9 cellular contexts compared by ENCODE assay signal in the genomic region with DNA sequence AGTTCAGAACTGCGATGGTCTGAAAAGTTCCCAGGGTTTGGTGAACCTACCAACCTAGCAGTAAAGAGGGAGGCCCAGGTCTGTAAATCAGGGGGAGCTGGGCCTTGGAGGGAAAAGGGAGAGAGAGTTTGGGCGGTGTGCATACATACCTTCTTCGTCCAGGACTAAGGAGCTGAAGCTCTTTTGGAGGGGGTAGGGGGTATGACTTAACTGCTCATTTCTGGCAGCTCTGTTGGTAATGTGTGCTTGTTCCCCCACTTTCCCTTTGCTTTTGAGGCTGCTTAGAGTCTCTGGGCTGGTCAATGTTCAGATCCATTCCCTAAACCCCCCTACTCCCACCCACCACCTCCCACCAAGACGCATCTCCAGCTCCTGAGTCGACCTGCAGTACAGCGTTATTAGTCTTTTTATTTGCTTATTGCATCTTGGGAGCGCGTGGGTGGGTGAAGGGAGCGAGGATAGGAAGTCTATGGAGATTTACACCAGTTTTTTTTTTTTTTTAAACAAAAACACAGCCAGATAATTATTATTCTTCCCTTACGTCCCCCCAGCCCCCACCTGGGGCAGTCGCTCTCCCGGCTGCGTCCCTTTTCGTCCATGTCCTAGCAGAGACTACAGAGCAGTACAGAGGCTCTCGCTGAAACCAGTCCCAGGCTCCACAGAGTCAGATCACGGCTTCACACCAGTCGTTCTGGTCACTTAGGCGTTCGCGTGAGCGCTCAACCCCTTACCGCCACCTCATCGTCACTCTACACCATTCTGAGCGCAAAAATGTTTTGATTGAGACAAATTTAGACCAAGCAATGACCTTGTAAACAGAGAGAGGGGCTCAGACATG. TPM values are rescaled to one million over a fixed set of nuclear protein-coding genes. Genes with fewer than 3 reads are reported as not detected.
A peak's percentile ranks its signal among the peaks of the same experiment; 100 is the strongest.
DNase-seq lines count a peak whose midpoint lies in the region; ATAC-seq and TF ChIP-seq lines count a peak whose summit lies in the region.
"Had no signal": no experiment of that assay in that cellular context is flagged by ENCODE, and none has a peak within 500 bp of the region (broad histone marks: within the 10 kb centered on the region; RNA-seq: fewer than 3 reads in every experiment).

No MANE protein-coding gene starts in this region.

- CTCF ChIA-PET in CD8-positive, alpha-beta memory T cell (lab: Charles Lee): interaction anchor here (0.9 to 1.9 kb wide), 5 partner anchors 18 to 67 kb away, joined by 3 to 4 read pairs (median 3); no protein-coding TSS in a partner anchor

- peaks cover 0 to 6% (median 0%) of the 10 kb centered on the region in 5 donors for H3K9me3 Mint-ChIP-seq in CD8-positive, alpha-beta memory T cell
- H3K9me3 Mint-ChIP-seq in natural killer cell treated with Interleukin-12 subunit alpha and Interleukin-12 subunit beta and Interleukin-15 and Interleukin-18, amount 100 ng/mL, for 72 hours: no peaks in the 10 kb centered on the region

- H3K4me3 ChIP-seq in CD8-positive, alpha-beta memory T cell (ENCODE audit: low read length): peak overlapping the region; percentile 44
- H3K4me3 ChIP-seq in SJCRH30: peak overlapping the region; percentile 80

- H3K27ac ChIP-seq in CD8-positive, alpha-beta memory T cell (ENCODE audit: low read depth, low read length): peak overlapping the region; percentile 82
- peak overlapping the region; percentile 86 for H3K27ac ChIP-seq in SJCRH30
- H3K27ac ChIP-seq: neutrophil had no signal

- peaks cover 27% of the 10 kb centered on the region for H3K4me1 ChIP-seq in CD8-positive, alpha-beta memory T cell (ENCODE audit: insufficient read depth, low read length)
- H3K4me1 ChIP-seq in SJCRH30: peaks cover 5% of the 10 kb centered on the region

- no peaks in the 10 kb centered on the region for H3K9me3 ChIP-seq in CD8-positive, alpha-beta memory T cell (ENCODE audit: low read length)
- no peaks in the 10 kb centered on the region for H3K9me3 ChIP-seq in SJCRH30 (replicated peaks)
- H3K9me3 ChIP-seq: neutrophil had no signal

- H3K27me3 Mint-ChIP-seq in CD8-positive, alpha-beta memory T cell: peaks cover 23 to 31% of the 10 kb centered on the region in 2 donors
- peaks cover 27 to 32% of the 10 kb centered on the region in 2 donors for H3K27me3 Mint-ChIP-seq in natural killer cell treated with Interleukin-12 subunit alpha and Interleukin-12 subunit beta and Interleukin-15 and Interleukin-18, amount 100 ng/mL, for 72 hours

- peak overlapping the region; percentile 59 to 98 (median 71) for H3K4me3 Mint-ChIP-seq in CD8-positive, alpha-beta memory T cell
- H3K4me3 Mint-ChIP-seq in natural killer cell treated with Interleukin-12 subunit alpha and Interleukin-12 subunit beta and Interleukin-15 and Interleukin-18, amount 100 ng/mL, for 72 hours: peak overlapping the region; percentile 99

- no peaks in the 10 kb centered on the region for H3K27me3 ChIP-seq in CD8-positive, alpha-beta memory T cell (ENCODE audit: insufficient read depth, low read length, poor library complexity, severe bottlenecking)
- no peaks in the 10 kb centered on the region for H3K27me3 ChIP-seq in SJCRH30

- POLR2A ChIA-PET in CD8-positive, alpha-beta memory T cell (lab: Charles Lee): no interaction called here

- peaks cover 3 to 15% (median 10%) of the 10 kb centered on the region in 3 donors for H3K36me3 Mint-ChIP-seq in CD8-positive, alpha-beta memory T cell
- peaks cover 4% of the 10 kb centered on the region for H3K36me3 Mint-ChIP-seq in natural killer cell treated with Interleukin-12 subunit alpha and Interleukin-12 subunit beta and Interleukin-15 and Interleukin-18, amount 100 ng/mL, for 72 hours

- no peak for TF ChIP-seq POLR2A in GM18505 (IDR thresholded peaks at IDR 0.05; ENCODE audit: borderline replicate concordance, extremely low read depth, insufficient read depth, insufficient read length)

- H3K4me1 Mint-ChIP-seq in CD8-positive, alpha-beta memory T cell: peaks cover 47 to 73% (median 54%) of the 10 kb centered on the region in 3 donors
- H3K4me1 Mint-ChIP-seq in natural killer cell treated with Interleukin-12 subunit alpha and Interleukin-12 subunit beta and Interleukin-15 and Interleukin-18, amount 100 ng/mL, for 72 hours (ENCODE audit: low read depth in 2 of 2): peaks cover 50 to 62% of the 10 kb centered on the region in 2 donors

- DNase-seq in CD8-positive, alpha-beta memory T cell: no peak
- DNase-seq in SJCRH30: peak; percentile 35 to 57
- no peak for DNase-seq in natural killer cell treated with Interleukin-12 subunit alpha and Interleukin-12 subunit beta and Interleukin-15 and Interleukin-18, amount 100 ng/mL, for 72 hours (ENCODE audit: low spot score)
- no peak for DNase-seq in NCI-H1694 treated with DMSO at 0.1 percent for 48 hours (lab: John Stamatoyannopoulos, UW)

- H3K27ac Mint-ChIP-seq in CD8-positive, alpha-beta memory T cell: peak overlapping the region; percentile 81 to 97 (median 86)
- H3K27ac Mint-ChIP-seq in natural killer cell treated with Interleukin-12 subunit alpha and Interleukin-12 subunit beta and Interleukin-15 and Interleukin-18, amount 100 ng/mL, for 72 hours: peak overlapping the region; percentile 76 to 79

- ATAC-seq in esophagus mucosa (peak; percentile 13), GM18502 (IDR thresholded peaks at IDR 0.05; ENCODE audit: poor library complexity, unreplicated experiment) (no peak), GM18505 (IDR thresholded peaks at IDR 0.05; ENCODE audit: unreplicated experiment) (no peak), GM21528 (IDR thresholded peaks at IDR 0.05; ENCODE audit: low FRiP score, unreplicated experiment) (no peak)
- ATAC-seq in natural killer cell treated with Interleukin-12 subunit alpha and Interleukin-12 subunit beta and Interleukin-15 and Interleukin-18, amount 100 ng/mL, for 72 hours: no peak

- H3K36me3 ChIP-seq in CD8-positive, alpha-beta memory T cell (ENCODE audit: insufficient read depth, low read length): peaks cover 9% of the 10 kb centered on the region
- H3K36me3 ChIP-seq in SJCRH30: peaks cover 14% of the 10 kb centered on the region
- H3K36me3 ChIP-seq: neutrophil had no signal

RNA-seq across cellular contexts. Expression of gene PRRT1, which starts 0.9 kb away (rescaled TPM):
- under 1 TPM; 0.35 to 0.55 TPM for total RNA-seq in CD8-positive, alpha-beta memory T cell
- 0.72 TPM for polyA plus RNA-seq in CD8-positive, alpha-beta memory T cell
- total RNA-seq in SJCRH30 (2014; rRNA removed; shearing (Covaris generic)): 0.25 and 0.30 TPM in 2 replicates
- 0.40 TPM for total RNA-seq in esophagus mucosa
- under 1 TPM; 0.17 to 0.33 TPM for total RNA-seq in natural killer cell treated with Interleukin-12 subunit alpha and Interleukin-12 subunit beta and Interleukin-15 and Interleukin-18, amount 100 ng/mL, for 72 hours

RNA-seq across cellular contexts. Expression of gene PPT2, which starts 1.3 kb away (rescaled TPM):
- 10 to 100 TPM; 18.8 to 19.0 TPM for total RNA-seq in CD8-positive, alpha-beta memory T cell
- polyA plus RNA-seq in CD8-positive, alpha-beta memory T cell: 10.0 TPM
- total RNA-seq in SJCRH30 (2014; rRNA removed; shearing (Covaris generic)): 120 and 150 TPM in 2 replicates
- 18.1 TPM for total RNA-seq in esophagus mucosa
- total RNA-seq in natural killer cell treated with Interleukin-12 subunit alpha and Interleukin-12 subunit beta and Interleukin-15 and Interleukin-18, amount 100 ng/mL, for 72 hours: 10 to 100 TPM; 10.8 to 32.3 TPM

RNA-seq across cellular contexts. Expression of gene EGFL8, which starts 11.8 kb away (rescaled TPM):
- 1 to 10 TPM; 8.3 to 9.5 TPM for total RNA-seq in CD8-positive, alpha-beta memory T cell
- polyA plus RNA-seq in CD8-positive, alpha-beta memory T cell: not detected
- 6.4 and 8.8 TPM in 2 replicates for total RNA-seq in SJCRH30 (2014; rRNA removed; shearing (Covaris generic))
- 10.2 TPM for total RNA-seq in esophagus mucosa
- 10 to 100 TPM in 1 of 2 donors, 1 to 10 TPM in 1; 8.3 to 15.0 TPM for total RNA-seq in natural killer cell treated with Interleukin-12 subunit alpha and Interleukin-12 subunit beta and Interleukin-15 and Interleukin-18, amount 100 ng/mL, for 72 hours

RNA-seq across cellular contexts. Expression of gene FKBPL, which starts 22.5 kb away (rescaled TPM):
- 1 to 10 TPM; 6.8 to 8.1 TPM for total RNA-seq in CD8-positive, alpha-beta memory T cell
- 2.3 TPM for polyA plus RNA-seq in CD8-positive, alpha-beta memory T cell
- total RNA-seq in SJCRH30 (2014; rRNA removed; shearing (Covaris generic)): 8.2 and 8.7 TPM in 2 replicates
- total RNA-seq in esophagus mucosa: 10.1 TPM
- 1 to 10 TPM; 5.5 to 6.0 TPM for total RNA-seq in natural killer cell treated with Interleukin-12 subunit alpha and Interleukin-12 subunit beta and Interleukin-15 and Interleukin-18, amount 100 ng/mL, for 72 hours

RNA-seq across cellular contexts. Expression of gene AGPAT1, which starts 23.3 kb away (rescaled TPM):
- total RNA-seq in CD8-positive, alpha-beta memory T cell: 10 to 100 TPM; 42.5 to 42.6 TPM
- 23.5 TPM for polyA plus RNA-seq in CD8-positive, alpha-beta memory T cell
- 66.1 and 70.3 TPM in 2 replicates for total RNA-seq in SJCRH30 (2014; rRNA removed; shearing (Covaris generic))
- total RNA-seq in esophagus mucosa: 18.2 TPM
- 10 to 100 TPM; 39.2 to 43.0 TPM for total RNA-seq in natural killer cell treated with Interleukin-12 subunit alpha and Interleukin-12 subunit beta and Interleukin-15 and Interleukin-18, amount 100 ng/mL, for 72 hours

Comparison
In these comparisons a context has a peak if more than half of its experiments do, and no peak if none do; other contexts are left out.
1. DNase-seq: peak in SJCRH30 (2 of 2); none in CD8-positive, alpha-beta memory T cell (0 of 5), natural killer cell treated with Interleukin-12 subunit alpha and Interleukin-12 subunit beta and Interleukin-15 and Interleukin-18, amount 100 ng/mL, for 72 hours (single experiment) and NCI-H1694 treated with DMSO at 0.1 percent for 48 hours (single experiment).